Comparison of ENCODE assay signal across 1 cellular context in the genomic region with DNA sequence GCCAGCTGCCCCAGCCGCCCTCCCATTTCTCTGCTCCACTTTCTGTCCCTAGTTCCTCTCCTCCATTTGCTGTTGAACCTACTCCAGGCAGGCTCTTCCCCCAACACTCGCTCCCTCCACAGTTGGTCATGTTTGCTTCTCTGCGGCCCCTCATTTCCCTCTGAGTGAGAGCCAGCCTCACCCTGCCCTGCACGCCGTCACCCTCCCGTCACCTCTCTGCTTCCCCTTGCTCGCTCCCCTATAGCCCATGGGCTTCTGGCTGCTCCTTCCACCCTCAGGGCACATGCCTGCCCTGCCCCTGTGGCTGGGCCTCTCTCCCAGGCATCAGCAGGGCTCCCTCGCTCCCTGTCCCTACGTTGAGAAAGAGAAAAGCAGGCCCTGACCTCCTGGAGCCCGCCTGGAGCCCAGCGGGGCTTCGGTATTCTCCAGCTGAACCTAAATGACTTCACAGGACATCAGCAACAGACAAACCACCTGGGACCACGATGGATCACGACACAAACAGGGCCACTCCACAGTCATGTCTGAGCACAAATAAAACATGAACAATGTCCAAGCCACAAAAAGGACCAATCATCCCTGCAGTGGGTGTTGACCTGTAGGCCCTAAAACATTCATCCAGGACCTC.
A peak's percentile ranks its signal among the peaks of the same experiment; 100 is the strongest.
TF ChIP-seq lines count a peak whose summit lies in the region.

No MANE protein-coding gene starts in this region.

TF ChIP-seq in HepG2, 621 proteins besides CTCF, POLR2A, EP300 and RAD21 (continued from another document):
- TF ChIP-seq, protein P1, sequence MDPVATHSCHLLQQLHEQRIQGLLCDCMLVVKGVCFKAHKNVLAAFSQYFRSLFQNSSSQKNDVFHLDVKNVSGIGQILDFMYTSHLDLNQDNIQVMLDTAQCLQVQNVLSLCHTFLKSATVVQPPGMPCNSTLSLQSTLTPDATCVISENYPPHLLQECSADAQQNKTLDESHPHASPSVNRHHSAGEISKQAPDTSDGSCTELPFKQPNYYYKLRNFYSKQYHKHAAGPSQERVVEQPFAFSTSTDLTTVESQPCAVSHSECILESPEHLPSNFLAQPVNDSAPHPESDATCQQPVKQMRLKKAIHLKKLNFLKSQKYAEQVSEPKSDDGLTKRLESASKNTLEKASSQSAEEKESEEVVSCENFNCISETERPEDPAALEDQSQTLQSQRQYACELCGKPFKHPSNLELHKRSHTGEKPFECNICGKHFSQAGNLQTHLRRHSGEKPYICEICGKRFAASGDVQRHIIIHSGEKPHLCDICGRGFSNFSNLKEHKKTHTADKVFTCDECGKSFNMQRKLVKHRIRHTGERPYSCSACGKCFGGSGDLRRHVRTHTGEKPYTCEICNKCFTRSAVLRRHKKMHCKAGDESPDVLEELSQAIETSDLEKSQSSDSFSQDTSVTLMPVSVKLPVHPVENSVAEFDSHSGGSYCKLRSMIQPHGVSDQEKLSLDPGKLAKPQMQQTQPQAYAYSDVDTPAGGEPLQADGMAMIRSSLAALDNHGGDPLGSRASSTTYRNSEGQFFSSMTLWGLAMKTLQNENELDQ (CRISPR knock-in tag; IDR thresholded peaks at IDR 0.05; ENCODE audit: borderline replicate concordance) = no peak
- peak; percentile 20; the same call in 1 of the 2 replicates for TF ChIP-seq ZNF350 (CRISPR knock-in tag; IDR thresholded peaks at IDR 0.05; ENCODE audit: borderline replicate concordance, low read depth)
- 0 out of 2 replicates have a peak, but pooled peaks have one; percentile 37 for TF ChIP-seq SP4 (CRISPR knock-in tag; IDR thresholded peaks at IDR 0.05)
- no peak for TF ChIP-seq ZNF230 (CRISPR knock-in tag; IDR thresholded peaks at IDR 0.05)
- TF ChIP-seq, protein P2, sequence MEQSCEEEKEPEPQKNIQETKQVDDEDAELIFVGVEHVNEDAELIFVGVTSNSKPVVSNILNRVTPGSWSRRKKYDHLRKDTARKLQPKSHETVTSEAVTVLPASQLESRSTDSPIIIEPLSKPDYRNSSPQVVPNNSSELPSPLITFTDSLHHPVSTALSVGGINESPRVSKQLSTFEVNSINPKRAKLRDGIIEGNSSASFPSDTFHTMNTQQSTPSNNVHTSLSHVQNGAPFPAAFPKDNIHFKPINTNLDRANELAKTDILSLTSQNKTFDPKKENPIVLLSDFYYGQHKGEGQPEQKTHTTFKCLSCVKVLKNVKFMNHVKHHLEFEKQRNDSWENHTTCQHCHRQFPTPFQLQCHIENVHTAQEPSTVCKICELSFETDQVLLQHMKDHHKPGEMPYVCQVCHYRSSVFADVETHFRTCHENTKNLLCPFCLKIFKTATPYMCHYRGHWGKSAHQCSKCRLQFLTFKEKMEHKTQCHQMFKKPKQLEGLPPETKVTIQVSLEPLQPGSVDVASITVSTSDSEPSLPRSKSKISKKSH (CRISPR knock-in tag; IDR thresholded peaks at IDR 0.05; ENCODE audit: borderline replicate concordance) = no peak
- no peak for TF ChIP-seq ZMAT3 (CRISPR knock-in tag; conservative IDR thresholded peaks at IDR 0.05)
- TF ChIP-seq ZNF501 (CRISPR knock-in tag; IDR thresholded peaks at IDR 0.05) = peak; percentile 56; the same call in 1 of the 2 replicates
- TF ChIP-seq, protein P3, sequence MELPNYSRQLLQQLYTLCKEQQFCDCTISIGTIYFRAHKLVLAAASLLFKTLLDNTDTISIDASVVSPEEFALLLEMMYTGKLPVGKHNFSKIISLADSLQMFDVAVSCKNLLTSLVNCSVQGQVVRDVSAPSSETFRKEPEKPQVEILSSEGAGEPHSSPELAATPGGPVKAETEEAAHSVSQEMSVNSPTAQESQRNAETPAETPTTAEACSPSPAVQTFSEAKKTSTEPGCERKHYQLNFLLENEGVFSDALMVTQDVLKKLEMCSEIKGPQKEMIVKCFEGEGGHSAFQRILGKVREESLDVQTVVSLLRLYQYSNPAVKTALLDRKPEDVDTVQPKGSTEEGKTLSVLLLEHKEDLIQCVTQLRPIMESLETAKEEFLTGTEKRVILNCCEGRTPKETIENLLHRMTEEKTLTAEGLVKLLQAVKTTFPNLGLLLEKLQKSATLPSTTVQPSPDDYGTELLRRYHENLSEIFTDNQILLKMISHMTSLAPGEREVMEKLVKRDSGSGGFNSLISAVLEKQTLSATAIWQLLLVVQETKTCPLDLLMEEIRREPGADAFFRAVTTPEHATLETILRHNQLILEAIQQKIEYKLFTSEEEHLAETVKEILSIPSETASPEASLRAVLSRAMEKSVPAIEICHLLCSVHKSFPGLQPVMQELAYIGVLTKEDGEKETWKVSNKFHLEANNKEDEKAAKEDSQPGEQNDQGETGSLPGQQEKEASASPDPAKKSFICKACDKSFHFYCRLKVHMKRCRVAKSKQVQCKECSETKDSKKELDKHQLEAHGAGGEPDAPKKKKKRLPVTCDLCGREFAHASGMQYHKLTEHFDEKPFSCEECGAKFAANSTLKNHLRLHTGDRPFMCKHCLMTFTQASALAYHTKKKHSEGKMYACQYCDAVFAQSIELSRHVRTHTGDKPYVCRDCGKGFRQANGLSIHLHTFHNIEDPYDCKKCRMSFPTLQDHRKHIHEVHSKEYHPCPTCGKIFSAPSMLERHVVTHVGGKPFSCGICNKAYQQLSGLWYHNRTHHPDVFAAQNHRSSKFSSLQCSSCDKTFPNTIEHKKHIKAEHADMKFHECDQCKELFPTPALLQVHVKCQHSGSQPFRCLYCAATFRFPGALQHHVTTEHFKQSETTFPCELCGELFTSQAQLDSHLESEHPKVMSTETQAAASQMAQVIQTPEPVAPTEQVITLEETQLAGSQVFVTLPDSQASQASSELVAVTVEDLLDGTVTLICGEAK (IDR thresholded peaks at IDR 0.05) = no peak
- TF ChIP-seq, protein P3 (CRISPR knock-in tag; IDR thresholded peaks at IDR 0.05) = 0 out of 2 replicates have a peak, but pooled peaks have one; percentile 14
- TF ChIP-seq MED13 (CRISPR knock-in tag; IDR thresholded peaks at IDR 0.05) = no peak
- TF ChIP-seq BORCS8-MEF2B (CRISPR knock-in tag; IDR thresholded peaks at IDR 0.05) = 0 out of 2 replicates have a peak, but pooled peaks have one; percentile 29
- no peak for TF ChIP-seq GTF3A (CRISPR knock-in tag; conservative IDR thresholded peaks at IDR 0.05)
